ENCODE assay signal across 8 cellular contexts in genomic region chrX:9644335-9644734, GRCh38.
DNase-seq lines count a peak whose midpoint lies in the region; ATAC-seq, FAIRE-seq and TF ChIP-seq lines count a peak whose summit lies in the region.

No MANE protein-coding gene starts in this region.

- H3K27me3 Mint-ChIP-seq in natural killer cell (ENCODE audit: low read depth in 2 of 2), result no peaks in the 10 kb centered on the region

- H3K9me3 ChIP-seq in heart right ventricle, result no peaks in the 10 kb centered on the region
- H3K9me3 ChIP-seq in kidney (ENCODE audit: control insufficient read depth in 1 of 2, low read length in 2 of 2), result no peaks in the 10 kb centered on the region

- DNase-seq in T-helper 2 cell (peak in 3 of 5 experiments; percentile 19 to 85 (median 58)), natural killer cell (peak; percentile 47), GOT3 (lab: John Stamatoyannopoulos, UW) (no peak), heart right ventricle (no peak), kidney (no peak), brain microvascular endothelial cell (no peak)

- H3K9me3 Mint-ChIP-seq in natural killer cell, result no peaks in the 10 kb centered on the region

- H3K4me1 ChIP-seq in heart right ventricle (peaks cover 0 to 20% (median 5%) of the 10 kb centered on the region in 9 donors), kidney (ENCODE audit: control insufficient read depth in 1 of 2, insufficient read depth in 1 of 2, low read depth in 1 of 2, low read length in 2 of 2) (peaks cover 0 to 3% of the 10 kb centered on the region in 2 donors)

- no peaks in the 10 kb centered on the region for H3K36me3 Mint-ChIP-seq in natural killer cell

- WGBS in heart right ventricle, 2 donors, result 48 to 58% methylated on average over 5 to 6 of the region's 6 CpGs

- peak overlapping the region; percentile 80 to 84 for H3K27ac Mint-ChIP-seq in natural killer cell

- no peak for FAIRE-seq in kidney (lab: Jason Lieb, UNC)

- H3K36me3 ChIP-seq in heart right ventricle (no peaks in the 10 kb centered on the region), kidney (ENCODE audit: control insufficient read depth in 1 of 2, insufficient read depth in 2 of 2, low read length in 2 of 2) (no peaks in the 10 kb centered on the region), brain microvascular endothelial cell (replicated peaks) (no peaks in the 10 kb centered on the region)

- H3K4me3 Mint-ChIP-seq in natural killer cell, result peak overlapping the region; percentile 50

- H3K27me3 ChIP-seq in heart right ventricle, result no peaks in the 10 kb centered on the region
- H3K27me3 ChIP-seq in brain microvascular endothelial cell (replicated peaks), result no peaks in the 10 kb centered on the region

- H3K9ac ChIP-seq in kidney (ENCODE audit: low read length in 2 of 2), result no peak overlapping the region

- in situ Hi-C loops in brain microvascular endothelial cell (cut with HindIII; ENCODE audit: low pct_ligation_motif_present, low sequenced_read_pairs), result no loop called here

- intact Hi-C loops in natural killer cell (cut with micrococcal nuclease), result loop anchor here (1.0 to 5.0 kb wide), 5 partner anchors 33 to 302 kb away; no protein-coding TSS in a partner anchor
- intact Hi-C loops in heart right ventricle (cut with DNase I), result no loop called here
- intact Hi-C loops in kidney (cut with DNase I), result no loop called here

- no peak overlapping the region for H3K27ac ChIP-seq in heart right ventricle
- H3K27ac ChIP-seq in kidney (ENCODE audit: low read depth in 2 of 2, low read length in 2 of 2), result no peak overlapping the region
- H3K27ac ChIP-seq in brain microvascular endothelial cell, result no peak overlapping the region

- no peak for TF ChIP-seq CTCF in natural killer cell (IDR thresholded peaks at IDR 0.05)
- TF ChIP-seq CTCF in heart right ventricle (IDR thresholded peaks at IDR 0.05), result no peak
- no peak for TF ChIP-seq CTCF in kidney (IDR thresholded peaks at IDR 0.05; ENCODE audit: borderline replicate concordance, extremely low read depth, insufficient read depth)
- no peak for TF ChIP-seq CTCF in brain microvascular endothelial cell (IDR thresholded peaks at IDR 0.05; ENCODE audit: low read depth, low read length, missing control alignments)

- H3K4me3 ChIP-seq in heart right ventricle, result no peak overlapping the region
- H3K4me3 ChIP-seq in kidney (ENCODE audit: low read length in 2 of 2), result no peak overlapping the region
- H3K4me3 ChIP-seq in brain microvascular endothelial cell (ENCODE audit: low read depth, low read length), result no peak overlapping the region

- H3K4me1 Mint-ChIP-seq in natural killer cell, result peaks cover 31 to 38% of the 10 kb centered on the region in 2 donors

- ATAC-seq in GM18867 (IDR thresholded peaks at IDR 0.05; ENCODE audit: unreplicated experiment) (peak; percentile 68), HG02970 (IDR thresholded peaks at IDR 0.05; ENCODE audit: low FRiP score, unreplicated experiment) (peak; percentile 64), natural killer cell (peak; percentile 87 to 93 (median 90)), heart right ventricle (no peak)

Comparison
In these comparisons a context has a peak if more than half of its experiments do, and no peak if none do; other contexts are left out.
1. ATAC-seq: peak in GM18867 (single experiment), HG02970 (single experiment) and natural killer cell (3 of 3); none in heart right ventricle (0 of 8).
2. DNase-seq: peak in T-helper 2 cell (3 of 5) and natural killer cell (single experiment); none in GOT3 (single experiment), heart right ventricle (0 of 2), kidney (single experiment) and brain microvascular endothelial cell (single experiment).